Comparison of ENCODE assay signal across 14 cellular contexts in the genomic region with DNA sequence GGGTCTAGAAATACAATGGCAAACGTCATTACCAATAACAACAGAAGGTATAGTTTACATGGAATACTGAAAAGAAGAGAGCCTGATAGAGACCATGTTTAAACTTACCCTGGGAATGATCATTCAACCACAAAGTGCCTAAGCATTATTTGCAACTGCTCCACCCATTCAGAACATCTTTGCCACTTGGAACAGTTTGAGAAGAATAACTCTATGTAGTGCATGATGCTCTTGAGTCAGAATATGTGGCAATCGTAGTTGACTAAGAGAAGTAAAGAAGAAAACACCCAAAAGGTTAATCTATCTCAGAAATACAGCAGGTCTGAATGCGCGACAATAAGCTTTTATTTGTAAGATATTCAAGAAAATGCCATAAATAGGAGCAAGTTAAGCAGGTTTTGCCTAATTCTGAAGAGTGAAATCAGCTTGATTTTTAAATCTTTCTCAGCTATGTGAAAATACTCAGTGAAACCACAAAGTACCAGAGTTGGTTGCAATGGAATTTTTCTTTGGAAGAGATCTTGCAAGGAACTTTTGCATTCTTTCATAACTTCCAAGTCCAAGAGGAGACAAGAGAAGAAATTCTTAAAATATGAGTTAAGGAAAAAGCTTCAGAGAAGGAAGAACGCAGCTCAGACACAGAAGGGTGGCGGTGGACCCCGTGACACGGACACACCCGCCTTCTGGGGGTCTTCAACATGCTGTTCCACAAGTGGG.
DNase-seq lines count a peak whose midpoint lies in the region; ATAC-seq and TF ChIP-seq lines count a peak whose summit lies in the region.
"Had no signal": no experiment of that assay in that cellular context is flagged by ENCODE, and none has a peak within 500 bp of the region (broad histone marks: within the 10 kb centered on the region; RNA-seq: fewer than 3 reads in every experiment).

No MANE protein-coding gene starts in this region.

- intact Hi-C loops in gastrocnemius medialis (cut with DNase I; ENCODE audit: low total_unique reads), result no loop called here

- TF ChIP-seq POLR2A in gastroesophageal sphincter (IDR thresholded peaks at IDR 0.05) (no peak), gastrocnemius medialis (IDR thresholded peaks at IDR 0.05) (no peak)

- H3K27me3 ChIP-seq in gastroesophageal sphincter (no peaks in the 10 kb centered on the region), gastrocnemius medialis (no peaks in the 10 kb centered on the region)

- in situ Hi-C loops in astrocyte of the cerebellum (cut with HindIII; ENCODE audit: low sequenced_read_pairs) (loop anchor here (5.0 kb wide), 1 partner anchor 38 kb away; no protein-coding TSS in a partner anchor), gastrocnemius medialis (cut with MboI; ENCODE audit: low sequenced_read_pairs in 4 of 4) (no loop called here)

- no peak for TF ChIP-seq CTCF in astrocyte of the cerebellum (IDR thresholded peaks at IDR 0.05; ENCODE audit: low read depth, low read length, missing control alignments)
- no peak for TF ChIP-seq CTCF in gastroesophageal sphincter (IDR thresholded peaks at IDR 0.05)
- no peak for TF ChIP-seq CTCF in gastrocnemius medialis (IDR thresholded peaks at IDR 0.05 in 4 of 5, conservative IDR thresholded peaks at IDR 0.05 in 1 of 5)

- ATAC-seq in gastroesophageal sphincter (peak; percentile 71), gastrocnemius medialis (peak; percentile 61 to 82)
- ATAC-seq in stimulated activated effector memory CD8-positive, alpha-beta T cell treated with anti-CD3 and anti-CD28 coated beads, Interleukin-12 subunit alpha, Interleukin-12 subunit beta, amount 100 ng/mL, for 72 hours, result no peak
- ATAC-seq: activated CD8-positive, alpha-beta T cell treated with anti-CD3 and anti-CD28 coated beads for 36 hours; activated naive CD4-positive, alpha-beta T cell treated with anti-CD3 and anti-CD28 coated beads, Interleukin-2, amount 50 U/mL, for 72 hours had no signal

- no peak overlapping the region for H3K27ac Mint-ChIP-seq in stimulated activated effector memory CD8-positive, alpha-beta T cell treated with anti-CD3 and anti-CD28 coated beads, Interleukin-12 subunit alpha, Interleukin-12 subunit beta, amount 100 ng/mL, for 72 hours
- H3K27ac Mint-ChIP-seq: activated CD8-positive, alpha-beta T cell treated with anti-CD3 and anti-CD28 coated beads for 36 hours; activated naive CD4-positive, alpha-beta T cell treated with anti-CD3 and anti-CD28 coated beads, Interleukin-2, amount 50 U/mL, for 72 hours; B cell had no signal

- WGBS in gastroesophageal sphincter (ENCODE audit: low coverage in 1 of 2), 2 donors, result 65 to 72% methylated on average over 7 to 9 of the region's 9 CpGs

- no peak overlapping the region for H3K4me3 ChIP-seq in astrocyte of the cerebellum (ENCODE audit: low read depth, low read length)
- no peak overlapping the region for H3K4me3 ChIP-seq in gastroesophageal sphincter
- no peak overlapping the region for H3K4me3 ChIP-seq in gastrocnemius medialis

- H3K27ac ChIP-seq in gastroesophageal sphincter, result peak overlapping the region in 3 of 4 donors; percentile 37 to 64 (median 61)
- peak overlapping the region; percentile 29 to 61 (median 47) for H3K27ac ChIP-seq in gastrocnemius medialis
- H3K27ac ChIP-seq: epithelial cell of prostate had no signal

- H3K36me3 ChIP-seq in gastroesophageal sphincter (peaks cover 0 to 58% of the 10 kb centered on the region in 2 donors), gastrocnemius medialis (no peaks in the 10 kb centered on the region)

- H3K4me3 Mint-ChIP-seq in stimulated activated effector memory CD8-positive, alpha-beta T cell treated with anti-CD3 and anti-CD28 coated beads, Interleukin-12 subunit alpha, Interleukin-12 subunit beta, amount 100 ng/mL, for 72 hours, result no peak overlapping the region
- H3K4me3 Mint-ChIP-seq: activated CD8-positive, alpha-beta T cell treated with anti-CD3 and anti-CD28 coated beads for 36 hours; B cell had no signal

- H3K36me3 Mint-ChIP-seq in stimulated activated effector memory CD8-positive, alpha-beta T cell treated with anti-CD3 and anti-CD28 coated beads, Interleukin-12 subunit alpha, Interleukin-12 subunit beta, amount 100 ng/mL, for 72 hours, result no peaks in the 10 kb centered on the region
- H3K36me3 Mint-ChIP-seq: activated naive CD4-positive, alpha-beta T cell treated with anti-CD3 and anti-CD28 coated beads, Interleukin-2, amount 50 U/mL, for 72 hours had no signal

- peak; percentile 53 for DNase-seq in AG08396 (ENCODE audit: low spot score)
- peak; percentile 39 for DNase-seq in astrocyte of the cerebellum (ENCODE audit: low read depth)
- DNase-seq in gastrocnemius medialis, result no peak
- no peak for DNase-seq in CD1c-positive myeloid dendritic cell (ENCODE audit: extremely low spot score)
- no peak for DNase-seq in cerebellum (ENCODE audit: low spot score)
- DNase-seq in NCI-H774 (lab: John Stamatoyannopoulos, UW), result no peak
- DNase-seq in stimulated activated effector memory CD8-positive, alpha-beta T cell treated with anti-CD3 and anti-CD28 coated beads, Interleukin-12 subunit alpha, Interleukin-12 subunit beta, amount 100 ng/mL, for 72 hours (ENCODE audit: low spot score in 2 of 2), result no peak
- DNase-seq: activated CD8-positive, alpha-beta T cell treated with anti-CD3 and anti-CD28 coated beads for 36 hours; NCI-H187; NK-92 treated with Interleukin-12 subunit alpha and Interleukin-12 subunit beta, amount 100 ng/mL, for 24 hours had no signal

- TF ChIP-seq EP300 in gastroesophageal sphincter (IDR thresholded peaks at IDR 0.05), result no peak

- H3K4me1 ChIP-seq in gastroesophageal sphincter (peaks cover 0 to 12% (median 3%) of the 10 kb centered on the region in 3 donors), gastrocnemius medialis (peaks cover 0 to 3% of the 10 kb centered on the region in 2 donors)

- no peaks in the 10 kb centered on the region for H3K9me3 ChIP-seq in gastroesophageal sphincter
- H3K9me3 ChIP-seq in gastrocnemius medialis, result no peaks in the 10 kb centered on the region

- H3K4me1 Mint-ChIP-seq in stimulated activated effector memory CD8-positive, alpha-beta T cell treated with anti-CD3 and anti-CD28 coated beads, Interleukin-12 subunit alpha, Interleukin-12 subunit beta, amount 100 ng/mL, for 72 hours, result no peaks in the 10 kb centered on the region
- H3K4me1 Mint-ChIP-seq: B cell had no signal

- H3K9me3 Mint-ChIP-seq in stimulated activated effector memory CD8-positive, alpha-beta T cell treated with anti-CD3 and anti-CD28 coated beads, Interleukin-12 subunit alpha, Interleukin-12 subunit beta, amount 100 ng/mL, for 72 hours, result no peaks in the 10 kb centered on the region
- H3K9me3 Mint-ChIP-seq: activated CD8-positive, alpha-beta T cell treated with anti-CD3 and anti-CD28 coated beads for 36 hours; activated naive CD4-positive, alpha-beta T cell treated with anti-CD3 and anti-CD28 coated beads, Interleukin-2, amount 50 U/mL, for 72 hours had no signal

Comparison
In these comparisons a context has a peak if more than half of its experiments do, and no peak if none do; other contexts are left out.
1. DNase-seq: peak in AG08396 (single experiment) and astrocyte of the cerebellum (single experiment); none in gastrocnemius medialis (0 of 2), CD1c-positive myeloid dendritic cell (single experiment), cerebellum (single experiment), NCI-H774 (single experiment) and stimulated activated effector memory CD8-positive, alpha-beta T cell treated with anti-CD3 and anti-CD28 coated beads, Interleukin-12 subunit alpha, Interleukin-12 subunit beta, amount 100 ng/mL, for 72 hours (0 of 2).